Comparison of ENCODE assay signal across 24 cellular contexts in the genomic region with DNA sequence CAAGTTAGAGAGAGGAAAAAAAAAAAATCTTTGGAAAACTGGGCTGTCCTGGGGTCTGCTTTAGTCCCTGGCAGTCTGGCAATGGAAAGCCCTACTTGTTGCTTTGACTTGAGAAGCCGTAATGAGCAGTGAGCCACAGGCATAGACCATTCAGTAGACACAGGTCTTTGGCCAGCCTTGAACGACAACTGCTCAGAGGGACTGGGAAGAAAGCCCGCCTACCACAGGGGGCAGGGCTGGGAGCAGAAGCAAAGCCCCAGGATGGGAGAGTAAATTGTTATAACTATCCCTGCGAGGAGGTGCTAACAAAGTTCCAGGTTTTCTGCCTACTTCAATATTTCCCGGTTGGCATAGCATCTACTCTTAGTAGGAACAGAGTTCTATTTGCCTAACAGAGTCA. TPM values are rescaled to one million over a fixed set of nuclear protein-coding genes. Genes with fewer than 3 reads are reported as not detected.
DNase-seq lines count a peak whose midpoint lies in the region; ATAC-seq, FAIRE-seq and TF ChIP-seq lines count a peak whose summit lies in the region.
"Had no signal": no experiment of that assay in that cellular context is flagged by ENCODE, and none has a peak within 500 bp of the region (broad histone marks: within the 10 kb centered on the region; RNA-seq: fewer than 3 reads in every experiment).

No MANE protein-coding gene starts in this region.

- no peaks in the 10 kb centered on the region for H3K27me3 ChIP-seq in astrocyte (ENCODE audit: insufficient read depth, low read length)
- no peaks in the 10 kb centered on the region for H3K27me3 ChIP-seq in esophagus muscularis mucosa
- H3K27me3 ChIP-seq: BLaER1, Peyer's patch had no signal

- DNase-seq in natural killer cell (no peak), NCI-H510A (lab: John Stamatoyannopoulos, UW) (peak; percentile 14), astrocyte (ENCODE audit: low read depth) (no peak), osteocyte (ENCODE audit: extremely low spot score, unreplicated experiment) (no peak), esophagus muscularis mucosa (ENCODE audit: extremely low spot score) (no peak)
- no peak for DNase-seq in natural killer cell treated with Interleukin-12 subunit alpha and Interleukin-12 subunit beta and Interleukin-15 and Interleukin-18, amount 100 ng/mL, for 72 hours (ENCODE audit: low spot score)
- DNase-seq: Caco-2; CD4-positive, alpha-beta T cell; DMS 273 treated with DMSO at 0.1 percent for 48 hours; GDM1; IMR-90; Karpas-422; MV-4-11; NCI-H1105 treated with DMSO at 0.1 percent for 48 hours; NCI-H524; NCI-H774; NK-92 treated with Interleukin-12 subunit alpha and Interleukin-12 subunit beta, amount 100 ng/mL, for 24 hours; Peyer's patch had no signal

- H2AFZ ChIP-seq in astrocyte (ENCODE audit: low read depth, low read length), result no peak overlapping the region

- TF ChIP-seq POLR2A in esophagus muscularis mucosa (IDR thresholded peaks at IDR 0.05; ENCODE audit: low read depth), result no peak

- no peaks in the 10 kb centered on the region for H4K20me1 ChIP-seq in astrocyte (ENCODE audit: insufficient read depth, low read length)
- H4K20me1 ChIP-seq: BLaER1 had no signal

- no peaks in the 10 kb centered on the region for H3K79me2 ChIP-seq in astrocyte (ENCODE audit: insufficient read depth, low read length)

- no peak overlapping the region for H3K9ac ChIP-seq in astrocyte (ENCODE audit: low read length)
- H3K9ac ChIP-seq: BLaER1 had no signal

- H3K9me3 ChIP-seq in astrocyte (ENCODE audit: insufficient read depth, low read depth, low read length) (no peaks in the 10 kb centered on the region), esophagus muscularis mucosa (no peaks in the 10 kb centered on the region)
- H3K9me3 ChIP-seq: Caco-2, HAP-1, Peyer's patch had no signal

- no peak overlapping the region for H3K27ac ChIP-seq in astrocyte (ENCODE audit: low read depth, low read length)
- no peak overlapping the region for H3K27ac ChIP-seq in esophagus muscularis mucosa (replicated peaks in 1 of 4)

- H3K27ac Mint-ChIP-seq in natural killer cell, result peak overlapping the region; percentile 66 to 84
- H3K27ac Mint-ChIP-seq in natural killer cell treated with Interleukin-12 subunit alpha and Interleukin-12 subunit beta and Interleukin-15 and Interleukin-18, amount 100 ng/mL, for 72 hours, result no peak overlapping the region
- peak overlapping the region; percentile 47 for H3K27ac Mint-ChIP-seq in astrocyte (ENCODE audit: unreplicated experiment)
- H3K27ac Mint-ChIP-seq in stimulated activated memory B cell treated with anti-CD40 and anti-IgM and Interleukin-4, amounts not matched to agents 10 μg/mL and 1 μg/mL and 100 μg/mL, for 72 hours, result peak overlapping the region; percentile 78
- no peak overlapping the region for H3K27ac Mint-ChIP-seq in osteocyte (ENCODE audit: unreplicated experiment)
- H3K27ac Mint-ChIP-seq: CD4-positive, alpha-beta T cell had no signal

- no peak for ATAC-seq in natural killer cell
- ATAC-seq in natural killer cell treated with Interleukin-12 subunit alpha and Interleukin-12 subunit beta and Interleukin-15 and Interleukin-18, amount 100 ng/mL, for 72 hours, result no peak
- ATAC-seq in stimulated activated memory B cell treated with anti-CD40 and anti-IgM and Interleukin-4, amounts not matched to agents 10 μg/mL and 1 μg/mL and 100 μg/mL, for 72 hours, result no peak
- ATAC-seq in GM18498 (IDR thresholded peaks at IDR 0.05; ENCODE audit: unreplicated experiment), result no peak
- ATAC-seq: SK-N-SH treated with all-trans-retinoic acid at 6 μM for 48 hours had no signal

- H3K36me3 Mint-ChIP-seq in natural killer cell (no peaks in the 10 kb centered on the region), astrocyte (ENCODE audit: low read depth, unreplicated experiment) (peaks cover 2% of the 10 kb centered on the region), osteocyte (ENCODE audit: unreplicated experiment) (no peaks in the 10 kb centered on the region)
- H3K36me3 Mint-ChIP-seq in natural killer cell treated with Interleukin-12 subunit alpha and Interleukin-12 subunit beta and Interleukin-15 and Interleukin-18, amount 100 ng/mL, for 72 hours, result no peaks in the 10 kb centered on the region
- H3K36me3 Mint-ChIP-seq in stimulated activated memory B cell treated with anti-CD40 and anti-IgM and Interleukin-4, amounts not matched to agents 10 μg/mL and 1 μg/mL and 100 μg/mL, for 72 hours, result peaks cover 11% of the 10 kb centered on the region

- H3K4me3 Mint-ChIP-seq in natural killer cell, result no peak overlapping the region
- no peak overlapping the region for H3K4me3 Mint-ChIP-seq in natural killer cell treated with Interleukin-12 subunit alpha and Interleukin-12 subunit beta and Interleukin-15 and Interleukin-18, amount 100 ng/mL, for 72 hours
- no peak overlapping the region for H3K4me3 Mint-ChIP-seq in astrocyte (ENCODE audit: unreplicated experiment)
- H3K4me3 Mint-ChIP-seq in stimulated activated memory B cell treated with anti-CD40 and anti-IgM and Interleukin-4, amounts not matched to agents 10 μg/mL and 1 μg/mL and 100 μg/mL, for 72 hours, result no peak overlapping the region
- H3K4me3 Mint-ChIP-seq in osteocyte (ENCODE audit: unreplicated experiment), result no peak overlapping the region
- H3K4me3 Mint-ChIP-seq: CD4-positive, alpha-beta T cell had no signal

- no peak for TF ChIP-seq CTCF in natural killer cell (IDR thresholded peaks at IDR 0.05)
- TF ChIP-seq CTCF in astrocyte (IDR thresholded peaks at IDR 0.05; ENCODE audit: insufficient read depth, low read depth, low read length), result no peak
- no peak for TF ChIP-seq CTCF in osteocyte (IDR thresholded peaks at IDR 0.05)
- no peak for TF ChIP-seq CTCF in esophagus muscularis mucosa (IDR thresholded peaks at IDR 0.05)

- WGBS in esophagus muscularis mucosa, result 62% methylated on average over 5 of the region's 5 CpGs

- TF ChIP-seq EP300 in esophagus muscularis mucosa (IDR thresholded peaks at IDR 0.05), result no peak

- no peak for FAIRE-seq in astrocyte (lab: Jason Lieb, UNC)
- FAIRE-seq: HTR-8/SVneo had no signal

- H3K4me1 Mint-ChIP-seq in natural killer cell (peaks cover 18 to 24% of the 10 kb centered on the region in 2 donors), astrocyte (ENCODE audit: low read depth, unreplicated experiment) (peaks cover 20% of the 10 kb centered on the region), osteocyte (ENCODE audit: unreplicated experiment) (peaks cover 13% of the 10 kb centered on the region)
- peaks cover 11 to 15% of the 10 kb centered on the region in 2 donors for H3K4me1 Mint-ChIP-seq in natural killer cell treated with Interleukin-12 subunit alpha and Interleukin-12 subunit beta and Interleukin-15 and Interleukin-18, amount 100 ng/mL, for 72 hours (ENCODE audit: low read depth in 2 of 2)
- H3K4me1 Mint-ChIP-seq in stimulated activated memory B cell treated with anti-CD40 and anti-IgM and Interleukin-4, amounts not matched to agents 10 μg/mL and 1 μg/mL and 100 μg/mL, for 72 hours, result peaks cover 25% of the 10 kb centered on the region

- peaks cover 12% of the 10 kb centered on the region for H3K4me1 ChIP-seq in astrocyte (ENCODE audit: insufficient read depth, low read length)
- H3K4me1 ChIP-seq in esophagus muscularis mucosa, result peaks cover 0 to 8% (median 3%) of the 10 kb centered on the region in 4 donors
- H3K4me1 ChIP-seq: Caco-2, Peyer's patch had no signal

- H3K36me3 ChIP-seq in astrocyte (ENCODE audit: insufficient read depth, low read length) (no peaks in the 10 kb centered on the region), esophagus muscularis mucosa (peaks cover 0 to 10% (median 1%) of the 10 kb centered on the region in 4 donors)
- H3K36me3 ChIP-seq: Peyer's patch had no signal

- no peak overlapping the region for H3K4me3 ChIP-seq in astrocyte (ENCODE audit: insufficient read depth, low read depth, low read length)
- no peak overlapping the region for H3K4me3 ChIP-seq in esophagus muscularis mucosa
- H3K4me3 ChIP-seq: BLaER1, HAP-1, Peyer's patch had no signal

- no peaks in the 10 kb centered on the region for H3K9me3 Mint-ChIP-seq in natural killer cell
- H3K9me3 Mint-ChIP-seq in natural killer cell treated with Interleukin-12 subunit alpha and Interleukin-12 subunit beta and Interleukin-15 and Interleukin-18, amount 100 ng/mL, for 72 hours, result no peaks in the 10 kb centered on the region
- H3K9me3 Mint-ChIP-seq in astrocyte (ENCODE audit: unreplicated experiment), result no peaks in the 10 kb centered on the region
- no peaks in the 10 kb centered on the region for H3K9me3 Mint-ChIP-seq in stimulated activated memory B cell treated with anti-CD40 and anti-IgM and Interleukin-4, amounts not matched to agents 10 μg/mL and 1 μg/mL and 100 μg/mL, for 72 hours
- no peaks in the 10 kb centered on the region for H3K9me3 Mint-ChIP-seq in osteocyte (ENCODE audit: unreplicated experiment)
- H3K9me3 Mint-ChIP-seq: CD4-positive, alpha-beta T cell had no signal

- H3K27me3 Mint-ChIP-seq in natural killer cell (ENCODE audit: low read depth in 2 of 2) (no peaks in the 10 kb centered on the region), astrocyte (ENCODE audit: low read depth, unreplicated experiment) (no peaks in the 10 kb centered on the region), osteocyte (ENCODE audit: unreplicated experiment) (no peaks in the 10 kb centered on the region)
- H3K27me3 Mint-ChIP-seq in natural killer cell treated with Interleukin-12 subunit alpha and Interleukin-12 subunit beta and Interleukin-15 and Interleukin-18, amount 100 ng/mL, for 72 hours, result peaks cover 0 to 2% of the 10 kb centered on the region in 2 donors
- H3K27me3 Mint-ChIP-seq in stimulated activated memory B cell treated with anti-CD40 and anti-IgM and Interleukin-4, amounts not matched to agents 10 μg/mL and 1 μg/mL and 100 μg/mL, for 72 hours, result no peaks in the 10 kb centered on the region
- H3K27me3 Mint-ChIP-seq: CD4-positive, alpha-beta T cell had no signal

- intact Hi-C loops in natural killer cell (cut with micrococcal nuclease) (no loop called here), esophagus muscularis mucosa (cut with DNase I) (no loop called here)

- H3K4me2 ChIP-seq in astrocyte (ENCODE audit: low read length), result no peak overlapping the region

RNA-seq across cellular contexts. Expression of gene SLC25A43, which starts 25.9 kb away (rescaled TPM):
- 1 to 10 TPM; 5.4 to 7.3 (median 6.4) TPM for total RNA-seq in natural killer cell
- total RNA-seq in natural killer cell treated with Interleukin-12 subunit alpha and Interleukin-12 subunit beta and Interleukin-15 and Interleukin-18, amount 100 ng/mL, for 72 hours, result 1 to 10 TPM; 4.7 to 6.4 TPM
- 11.6 and 13.3 TPM in 2 replicates for total RNA-seq in astrocyte
- total RNA-seq in osteocyte, result 10.8 and 13.9 TPM in 2 replicates
- 10 to 100 TPM in 3 of 4 donors, 1 to 10 TPM in 1; 6.6 to 15.4 (median 13.0) TPM for total RNA-seq in esophagus muscularis mucosa

RNA-seq across cellular contexts. Expression of gene SLC25A5, which starts 43.2 kb away (rescaled TPM):
- 100 to 1,000 TPM; 148 to 182 (median 162) TPM for total RNA-seq in natural killer cell
- 100 to 1,000 TPM; 352 to 473 TPM for total RNA-seq in natural killer cell treated with Interleukin-12 subunit alpha and Interleukin-12 subunit beta and Interleukin-15 and Interleukin-18, amount 100 ng/mL, for 72 hours
- total RNA-seq in astrocyte, result 171 and 176 TPM in 2 replicates
- 245 TPM in 2 replicates for total RNA-seq in osteocyte
- 100 to 1,000 TPM; 268 to 328 (median 299) TPM for total RNA-seq in esophagus muscularis mucosa

Comparison
In these comparisons a context has a peak if more than half of its experiments do, and no peak if none do; other contexts are left out.
1. H3K27ac Mint-ChIP-seq: peak in natural killer cell (2 of 2), astrocyte (single experiment) and stimulated activated memory B cell treated with anti-CD40 and anti-IgM and Interleukin-4, amounts not matched to agents 10 μg/mL and 1 μg/mL and 100 μg/mL, for 72 hours (single experiment); none in natural killer cell treated with Interleukin-12 subunit alpha and Interleukin-12 subunit beta and Interleukin-15 and Interleukin-18, amount 100 ng/mL, for 72 hours (0 of 2) and osteocyte (single experiment).